8 cellular contexts compared by ENCODE assay signal in genomic region chr1:6783956-6784559, GRCh38. TPM values are rescaled to one million over a fixed set of nuclear protein-coding genes. Genes with fewer than 3 reads are reported as not detected.
DNase-seq lines count a peak whose midpoint lies in the region; ATAC-seq and TF ChIP-seq lines count a peak whose summit lies in the region.

No MANE protein-coding gene starts in this region.

- H3K4me3 ChIP-seq in fibroblast of the aortic adventitia (ENCODE audit: low read depth, low read length): peak overlapping the region; percentile 76
- H3K4me3 ChIP-seq in prostate gland: peak overlapping the region; percentile 67 to 87

- no peaks in the 10 kb centered on the region for H3K36me3 ChIP-seq in prostate gland

- peak; percentile 6 for TF ChIP-seq CTCF in fibroblast of the aortic adventitia (IDR thresholded peaks at IDR 0.05; ENCODE audit: insufficient read depth, low read length)
- TF ChIP-seq CTCF in prostate gland (IDR thresholded peaks at IDR 0.05): no peak

- H3K27ac Mint-ChIP-seq in T-helper 17 cell: peak overlapping the region; percentile 79

- WGBS in prostate gland: under 1% methylated on average over 30 of the region's 40 CpGs

- peaks cover 3% of the 10 kb centered on the region for H3K36me3 Mint-ChIP-seq in T-helper 17 cell (ENCODE audit: low read depth)

- no peaks in the 10 kb centered on the region for H3K9me3 ChIP-seq in T-helper 17 cell (ENCODE audit: control insufficient read depth, low read length, poor library complexity, severe bottlenecking)
- no peaks in the 10 kb centered on the region for H3K9me3 ChIP-seq in prostate gland

- intact Hi-C loops in prostate gland (cut with DNase I): loop anchor here (5.0 kb wide), 1 partner anchor 42 kb away; no protein-coding TSS in a partner anchor

- ATAC-seq in GM18505 (IDR thresholded peaks at IDR 0.05; ENCODE audit: unreplicated experiment) (no peak), HG02970 (IDR thresholded peaks at IDR 0.05; ENCODE audit: low FRiP score, unreplicated experiment) (peak; percentile 0), T-helper 17 cell (no peak), GM18511 (IDR thresholded peaks at IDR 0.05; ENCODE audit: unreplicated experiment) (no peak)

- peak; percentile 89 for TF ChIP-seq POLR2A in GM18505 (IDR thresholded peaks at IDR 0.05; ENCODE audit: borderline replicate concordance, extremely low read depth, insufficient read depth, insufficient read length)
- peak; percentile 52 for TF ChIP-seq POLR2A in prostate gland (IDR thresholded peaks at IDR 0.05)

- peak overlapping the region; percentile 98 to 99 for H3K27ac ChIP-seq in prostate gland

- H3K4me1 ChIP-seq in prostate gland (replicated peaks): peaks cover 5% of the 10 kb centered on the region

- no peak for DNase-seq in T-helper 17 cell
- peak; percentile 35 for DNase-seq in fibroblast of the aortic adventitia (ENCODE audit: low read depth)
- no peak for DNase-seq in prostate gland (ENCODE audit: low spot score)
- DNase-seq in mesenteric fat pad (ENCODE audit: low spot score): no peak
- no peak for DNase-seq in mucosa of gallbladder (ENCODE audit: low spot score)

- H3K4me3 Mint-ChIP-seq in T-helper 17 cell: peak overlapping the region; percentile 93

- peaks cover under 1% of the 10 kb centered on the region for H3K27me3 Mint-ChIP-seq in T-helper 17 cell

- no peaks in the 10 kb centered on the region for H3K27me3 ChIP-seq in prostate gland (replicated peaks; ENCODE audit: insufficient read depth)

- H3K4me1 Mint-ChIP-seq in T-helper 17 cell: peaks cover 33% of the 10 kb centered on the region

RNA-seq across cellular contexts. Expression of gene CAMTA1, which starts 1.2 kb away (rescaled TPM):
- total RNA-seq in T-helper 17 cell (10 to 100 TPM; 55.3 to 69.5 TPM), fibroblast of the aortic adventitia (ENCODE audit: low replicate concordance) (66.6 and 91.9 TPM in 2 replicates), prostate gland (100 to 1,000 TPM; 100 to 102 TPM), mesenteric fat pad (51.8 TPM), mucosa of gallbladder (67.9 TPM)
